ENCODE assay signal across 31 cellular contexts in genomic region chrX:24405959-24406358, GRCh38. TPM values are rescaled to one million over a fixed set of nuclear protein-coding genes. Genes with fewer than 3 reads are reported as not detected.
"Had no signal": no experiment of that assay in that cellular context is flagged by ENCODE, and none has a peak within 500 bp of the region (broad histone marks: within the 10 kb centered on the region; RNA-seq: fewer than 3 reads in every experiment).

No MANE protein-coding gene starts in this region.

- H3K36me3 ChIP-seq: colonic mucosa, esophagus squamous epithelium, heart right ventricle, left lung, lower lobe of right lung had no signal

- H3K27me3 ChIP-seq: colonic mucosa, esophagus squamous epithelium, left lung had no signal

- H3K4me1 ChIP-seq: colonic mucosa, esophagus squamous epithelium, heart right ventricle, left lung, lower lobe of right lung had no signal

- H3K27ac ChIP-seq: colonic mucosa, epithelial cell of prostate, esophagus squamous epithelium, heart right ventricle, left lung, lower lobe of right lung had no signal

- ATAC-seq: effector memory CD8-positive, alpha-beta T cell; esophagus mucosa; heart right ventricle; left cardiac atrium; left lung; left ventricle myocardium superior; lower lobe of right lung; mucosa of descending colon had no signal

- DNase-seq: colonic mucosa; cortex of kidney; effector CD8-positive, alpha-beta T cell; effector memory CD8-positive, alpha-beta T cell; endodermal cell; erythroblast; esophagus squamous epithelium; foreskin fibroblast; glutamatergic neuron; head of caudate nucleus; heart right ventricle; hippocampal formation; left cardiac atrium; left lung; left ventricle myocardium superior; lower lobe of right lung; mesenchymal stem cell; mucosa of descending colon; naive B cell had no signal

- H3K4me3 ChIP-seq: colonic mucosa, esophagus squamous epithelium, heart right ventricle, left lung, lower lobe of right lung, mucosa of descending colon had no signal

- H3K9me3 ChIP-seq: colonic mucosa, esophagus squamous epithelium, heart right ventricle, left lung, lower lobe of right lung, mucosa of descending colon had no signal

RNA-seq across cellular contexts. Expression of gene SUPT20HL1, which starts 45.5 kb away (rescaled TPM):
- total RNA-seq: colonic mucosa, dermis microvascular lymphatic vessel endothelial cell, esophagus mucosa, esophagus squamous epithelium, frontal cortex, glomerular endothelial cell, kidney epithelial cell, left cardiac atrium, left lung, left ventricle myocardium superior, lower leg skin, lower lobe of right lung, lung microvascular endothelial cell, mesenteric fat pad, mesothelial cell of epicardium, myocyte had no signal
- polyA plus RNA-seq: heart right ventricle, keratinocyte had no signal
